8 cellular contexts compared by ENCODE assay signal in the genomic region with DNA sequence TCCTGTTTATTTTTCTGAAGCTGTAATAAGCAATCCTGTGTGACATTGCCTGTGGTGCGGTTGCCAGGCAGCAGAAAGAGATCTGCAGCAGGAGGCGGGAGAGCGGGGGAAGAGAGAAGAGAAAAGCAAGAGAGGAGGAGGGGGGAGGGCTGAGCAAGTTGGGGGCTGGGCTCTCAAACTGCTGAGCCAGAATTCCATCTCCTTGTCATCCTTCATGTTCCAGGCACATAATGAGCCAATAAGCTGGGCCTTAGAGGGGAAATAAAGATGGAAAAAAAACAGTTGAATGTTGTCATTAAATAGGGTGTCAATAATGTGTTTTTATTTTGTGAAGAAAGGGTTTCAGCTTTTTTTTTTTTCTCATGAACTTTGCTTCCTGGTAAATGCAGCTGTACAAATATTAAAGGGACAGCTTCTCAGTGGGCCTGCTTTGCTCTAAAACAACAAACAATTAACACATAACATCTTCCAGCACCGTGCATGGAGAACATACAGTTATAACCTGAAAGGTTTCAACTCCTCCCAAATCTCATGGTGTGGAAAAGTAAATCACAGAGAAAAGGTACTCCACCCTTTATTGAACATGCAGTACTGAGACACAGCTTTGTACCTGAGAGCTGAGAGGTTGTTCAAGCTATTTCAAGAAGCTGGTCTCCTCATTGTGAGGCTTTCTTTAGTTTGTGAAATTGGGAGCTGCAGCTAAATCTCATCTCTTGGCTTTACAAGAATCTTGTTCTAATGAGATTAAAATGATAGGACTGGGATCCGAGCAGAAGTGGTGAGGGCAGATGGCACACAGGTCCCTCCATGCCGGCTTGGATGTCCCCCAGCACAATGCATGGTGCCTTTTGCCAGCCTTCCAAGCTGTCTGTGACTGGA.
DNase-seq lines count a peak whose midpoint lies in the region; ATAC-seq, FAIRE-seq and TF ChIP-seq lines count a peak whose summit lies in the region.

No MANE protein-coding gene starts in this region.

- peak; percentile 48 for DNase-seq in AG04450 (ENCODE audit: low read depth, low spot score)
- peak; percentile 25 for DNase-seq in MV-4-11 (lab: John Stamatoyannopoulos, UW)
- DNase-seq in T-cell = peak in 32 of 34 experiments; percentile 24 to 76 (median 50)
- DNase-seq in lung (ENCODE audit: low spot score) = peak; percentile 61
- peak in 2 of 3 experiments; percentile 2 to 10 for DNase-seq in stimulated activated CD4-positive, alpha-beta T cell treated with anti-CD3 and anti-CD28 coated beads, TNF-alpha, amount 100 ng/mL, for 4 hours (ENCODE audit: low read depth in 3 of 3)
- DNase-seq in GM12892 (ENCODE audit: insufficient read length) = no peak

- H3K4me3 Mint-ChIP-seq in T-cell = peak overlapping the region; percentile 14 to 46 (median 42)

- CTCF ChIA-PET in AG04450 (lab: Charles Lee) (interaction anchor here (0.5 to 1.5 kb wide), 7 partner anchors 8 to 247 kb away, joined by 3 to 7 read pairs (median 3); no protein-coding TSS in a partner anchor), T-cell (lab: Charles Lee) (interaction anchor here (0.6 to 0.7 kb wide), 5 partner anchors 8 to 1269 kb away, joined by 3 to 13 read pairs (median 4); no protein-coding TSS in a partner anchor)

- no peak for FAIRE-seq in GM12892 (lab: Jason Lieb, UNC)

- POLR2A ChIA-PET in AG04450 (lab: Yijun Ruan, JAX) (interaction anchor here (0.6 to 0.8 kb wide), 3 partner anchors 12 to 24 kb away, joined by 3 to 11 read pairs (median 8); no protein-coding TSS in a partner anchor), T-cell (lab: Charles Lee) (interaction anchor here in 1 of 2 donors (0.5 to 0.6 kb wide), 2 partner anchors 211 to 1063 kb away, joined by 6 to 10 read pairs; no protein-coding TSS in a partner anchor)

- TF ChIP-seq POLR2A in GM12892 (IDR thresholded peaks at IDR 0.05; ENCODE audit: low read depth, low read length) = no peak

- no peaks in the 10 kb centered on the region for H3K36me3 Mint-ChIP-seq in T-cell

- H3K27me3 ChIP-seq in AG04450 (ENCODE audit: control insufficient read depth, insufficient read depth, low read length) (no peaks in the 10 kb centered on the region), ectodermal cell (ENCODE audit: control insufficient read depth, insufficient read depth, low read length, poor library complexity, severe bottlenecking) (no peaks in the 10 kb centered on the region), lung (ENCODE audit: control insufficient read depth, insufficient read depth) (no peaks in the 10 kb centered on the region)

- H3K4me3 ChIP-seq in AG04450 (ENCODE audit: low read depth, low read length) = no peak overlapping the region
- H3K4me3 ChIP-seq in ectodermal cell (ENCODE audit: insufficient read depth, low read depth, low read length) = no peak overlapping the region
- no peak overlapping the region for H3K4me3 ChIP-seq in lung

- H3K27ac ChIP-seq in AG04450 (ENCODE audit: low read depth, low read length) (no peak overlapping the region), ectodermal cell (ENCODE audit: insufficient read depth, low read depth, low read length, poor library complexity, severe bottlenecking) (peak overlapping the region; percentile 71), lung (ENCODE audit: low read depth in 1 of 2, low read length in 1 of 2) (peak overlapping the region; percentile 4 to 77)

- peak overlapping the region; percentile 56 to 79 for H3K27ac Mint-ChIP-seq in T-cell

- H3K9me3 ChIP-seq in AG04450 (ENCODE audit: control insufficient read depth, insufficient read depth, low read length) (no peaks in the 10 kb centered on the region), ectodermal cell (ENCODE audit: control insufficient read depth, low read length) (no peaks in the 10 kb centered on the region), lung (ENCODE audit: control insufficient read depth in 2 of 2, insufficient read depth in 1 of 2, low read length in 1 of 2) (no peaks in the 10 kb centered on the region)

- 30 to 33% methylated on average over 6 of the region's 6 CpGs for WGBS in ectodermal cell, 2 experiments
- WGBS in lung, 2 donors = 25 to 35% methylated on average over 6 of the region's 6 CpGs

- H3K27me3 Mint-ChIP-seq in T-cell = no peaks in the 10 kb centered on the region

- H3K4me1 Mint-ChIP-seq in T-cell = peaks cover 37 to 52% (median 38%) of the 10 kb centered on the region in 3 donors

- H3K36me3 ChIP-seq in ectodermal cell (ENCODE audit: control insufficient read depth, insufficient read depth, low read length) (no peaks in the 10 kb centered on the region), lung (ENCODE audit: control insufficient read depth in 2 of 2, insufficient read depth in 2 of 2, low read length in 2 of 2) (no peaks in the 10 kb centered on the region)

- H3K4me1 ChIP-seq in ectodermal cell (ENCODE audit: control insufficient read depth, insufficient read depth, low read length) (peaks cover 32% of the 10 kb centered on the region), lung (ENCODE audit: control insufficient read depth in 2 of 2, insufficient read depth in 2 of 2, low read length in 2 of 2) (peaks cover 0 to 2% of the 10 kb centered on the region in 2 donors)

- no peaks in the 10 kb centered on the region for H3K9me3 Mint-ChIP-seq in T-cell

- ATAC-seq in T-cell (replicated peaks in 1 of 4) (peak; percentile 79 to 96 (median 84)), lung (ENCODE audit: insufficient read depth, low FRiP score) (peak; percentile 27), HG03460 (IDR thresholded peaks at IDR 0.05; ENCODE audit: unreplicated experiment) (no peak)

- TF ChIP-seq CTCF in AG04450 (IDR thresholded peaks at IDR 0.05; ENCODE audit: low read depth, low read length) (no peak), lung (IDR thresholded peaks at IDR 0.05; ENCODE audit: control extremely low read depth, extremely low read depth) (no peak)
